ENCODE assay signal across 8 cellular contexts in genomic region chr4:159455675-159456235, GRCh38.
DNase-seq lines count a peak whose midpoint lies in the region; ATAC-seq, FAIRE-seq and TF ChIP-seq lines count a peak whose summit lies in the region.

No MANE protein-coding gene starts in this region.

- H3K9me2 ChIP-seq in GM23248 (ENCODE audit: insufficient read depth), result no peaks in the 10 kb centered on the region

- peak; percentile 61 for TF ChIP-seq CTCF in NB4 (IDR thresholded peaks at IDR 0.05; ENCODE audit: low read depth, low read length)
- TF ChIP-seq CTCF in WERI-Rb-1 (IDR thresholded peaks at IDR 0.05; ENCODE audit: low read depth, low read length), result peak; percentile 61
- peak; percentile 46 to 76 (median 71) for TF ChIP-seq CTCF in keratinocyte (optimal IDR thresholded peaks at IDR 0.05 in 1 of 3, IDR thresholded peaks at IDR 0.05 in 1 of 3, conservative IDR thresholded peaks at IDR 0.05 in 1 of 3; ENCODE audit: extremely low read depth in 1 of 3, insufficient read depth in 2 of 3, low read length in 3 of 3)

- H3K9ac ChIP-seq in GM23248, result no peak overlapping the region; the same call in 1 of the 2 replicates
- no peak overlapping the region for H3K9ac ChIP-seq in keratinocyte (ENCODE audit: control insufficient read depth, extremely low read depth, insufficient read depth, low read length)

- H3K4me1 ChIP-seq in GM23248 (ENCODE audit: insufficient read depth) (peaks cover 4% of the 10 kb centered on the region; the same call in 1 of the 2 replicates), keratinocyte (ENCODE audit: control insufficient read depth, extremely low read depth, insufficient read depth, low read length) (no peaks in the 10 kb centered on the region)

- H3K9me3 ChIP-seq in GM23248 (ENCODE audit: low read depth) (no peaks in the 10 kb centered on the region), WERI-Rb-1 (ENCODE audit: severe bottlenecking) (no peaks in the 10 kb centered on the region), keratinocyte (ENCODE audit: control insufficient read depth, low read depth, low read length) (no peaks in the 10 kb centered on the region)

- no peaks in the 10 kb centered on the region for H3F3A ChIP-seq in GM23248 (ENCODE audit: insufficient read depth)

- H3K4me3 ChIP-seq in GM23248 (peak overlapping the region; percentile 34; the same call in 1 of the 2 replicates), NB4 (ENCODE audit: low read depth, low read length) (no peak overlapping the region), WERI-Rb-1 (ENCODE audit: low read depth, low read length) (no peak overlapping the region), keratinocyte (ENCODE audit: control insufficient read depth in 2 of 3, extremely low read depth in 1 of 3, insufficient read depth in 2 of 3, low read depth in 1 of 3, low read length in 3 of 3) (no peak overlapping the region)

- no peaks in the 10 kb centered on the region for H3K9me1 ChIP-seq in keratinocyte (ENCODE audit: control insufficient read depth, extremely low read depth, insufficient read depth, low read length)

- H3K27me3 ChIP-seq in GM23248 (replicated peaks; ENCODE audit: insufficient read depth) (no peaks in the 10 kb centered on the region), WERI-Rb-1 (ENCODE audit: insufficient read depth, low read depth, severe bottlenecking) (no peaks in the 10 kb centered on the region), keratinocyte (ENCODE audit: control insufficient read depth, extremely low read depth, insufficient read depth, low read length) (no peaks in the 10 kb centered on the region)

- 15 to 20% methylated on average over 3 of the region's 3 CpGs for WGBS in GM23248 (ENCODE audit: low coverage in 1 of 2, low lambda C conversion rate in 2 of 2, missing lambda C conversion rate in 2 of 2), 2 experiments

- peak overlapping the region; percentile 78 for H2AFZ ChIP-seq in GM23248
- peak overlapping the region; percentile 56 for H2AFZ ChIP-seq in keratinocyte (ENCODE audit: control insufficient read depth, low read length)

- H4K20me1 ChIP-seq in GM23248 (ENCODE audit: insufficient read depth), result no peaks in the 10 kb centered on the region
- H4K20me1 ChIP-seq in keratinocyte (ENCODE audit: control insufficient read depth, extremely low read depth, insufficient read depth, low read length), result no peaks in the 10 kb centered on the region

- H3K4me2 ChIP-seq in GM23248 (ENCODE audit: unreplicated experiment), result peak overlapping the region; percentile 40
- H3K4me2 ChIP-seq in keratinocyte (ENCODE audit: control insufficient read depth, extremely low read depth, insufficient read depth, low read depth, low read length), result peak overlapping the region; percentile 60

- H3K79me2 ChIP-seq in GM23248 (ENCODE audit: insufficient read depth) (no peaks in the 10 kb centered on the region), keratinocyte (ENCODE audit: control insufficient read depth, insufficient read depth, low read length) (peaks cover 43% of the 10 kb centered on the region)

- no peak for TF ChIP-seq POLR2A in NB4 (IDR thresholded peaks at IDR 0.05; ENCODE audit: extremely low read depth, insufficient read length)

- in situ Hi-C loops in GM23248 (cut with MboI), result no loop called here

- peak; percentile 68 for DNase-seq in DMS 273 (lab: John Stamatoyannopoulos, UW; ENCODE audit: unreplicated experiment)
- no peak for DNase-seq in DMS 273 treated with DMSO at 0.1 percent for 48 hours (lab: John Stamatoyannopoulos, UW)
- DNase-seq in GM23248, result peak; percentile 57
- peak; percentile 41 for DNase-seq in NB4 (ENCODE audit: low read depth)
- DNase-seq in WERI-Rb-1, result peak; percentile 59
- no peak for DNase-seq in keratinocyte (ENCODE audit: low read depth, low spot score)
- DNase-seq in activated T-cell treated with anti-CD3 and anti-CD28 coated beads for 4 hours, result no peak

- H3K27ac ChIP-seq in GM23248 (no peak overlapping the region), WERI-Rb-1 (no peak overlapping the region), keratinocyte (ENCODE audit: control insufficient read depth, insufficient read depth, low read length) (no peak overlapping the region)

- dilution Hi-C loops in keratinocyte (cut with MboI; ENCODE audit: extremely low pct_ligation_motif_present, low sequenced_read_pairs), result no loop called here

- no peak for FAIRE-seq in keratinocyte (lab: Jason Lieb, UNC)

- no peak for ATAC-seq in HG03457 (IDR thresholded peaks at IDR 0.05; ENCODE audit: unreplicated experiment)

- H3K36me3 ChIP-seq in GM23248 (ENCODE audit: low read depth) (no peaks in the 10 kb centered on the region), WERI-Rb-1 (no peaks in the 10 kb centered on the region), keratinocyte (ENCODE audit: control insufficient read depth in 2 of 2, extremely low read depth in 1 of 2, insufficient read depth in 2 of 2, low read length in 2 of 2) (no peaks in the 10 kb centered on the region)

Comparison
In these comparisons a context has a peak if more than half of its experiments do, and no peak if none do; other contexts are left out.
1. DNase-seq: peak in DMS 273 (single experiment), GM23248 (single experiment), NB4 (single experiment) and WERI-Rb-1 (single experiment); none in DMS 273 treated with DMSO at 0.1 percent for 48 hours (single experiment), keratinocyte (single experiment) and activated T-cell treated with anti-CD3 and anti-CD28 coated beads for 4 hours (single experiment).
2. Peak in every context shown above with its lines, with median percentiles within 50 percentile points of each other: CTCF ChIP-seq.